9 cellular contexts compared by ENCODE assay signal in the genomic region with DNA sequence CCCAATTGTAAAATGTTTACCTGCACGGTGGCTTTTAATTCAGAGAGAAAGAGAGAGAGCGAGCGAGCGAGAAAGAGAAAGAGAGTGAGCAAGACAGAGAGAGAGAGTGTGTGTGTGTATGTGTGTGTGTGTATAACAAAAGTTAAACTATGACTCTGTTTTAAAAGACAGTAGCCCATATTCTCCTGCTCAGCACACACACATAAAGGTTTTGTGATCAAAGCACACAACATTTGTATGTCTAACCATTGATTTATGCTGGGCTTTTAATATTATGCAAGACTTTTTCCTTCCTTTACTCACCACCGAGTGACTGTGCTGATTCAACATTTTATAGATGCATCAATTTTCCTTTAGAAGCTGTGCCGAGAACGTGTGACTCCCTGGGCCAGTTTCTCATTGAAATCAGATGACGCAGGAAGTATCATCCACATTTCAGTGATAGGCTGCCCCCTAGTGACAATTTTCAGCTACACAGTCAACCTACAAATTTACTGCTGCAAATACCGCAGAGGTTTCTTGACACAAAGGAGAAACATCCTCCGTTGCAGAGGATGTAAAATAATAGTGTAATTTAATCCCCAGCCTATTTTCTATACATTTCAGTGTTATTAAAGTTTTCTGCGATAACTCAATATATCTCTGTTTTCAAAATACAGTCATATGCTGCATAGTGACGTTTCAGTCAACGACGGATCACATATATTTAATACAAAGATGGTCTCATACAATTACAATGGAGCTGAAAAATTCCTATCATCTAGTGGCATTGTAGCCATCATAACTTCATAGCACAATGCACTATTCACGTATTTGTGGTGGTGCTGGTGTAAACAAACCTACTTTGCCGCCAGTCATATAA.
DNase-seq lines count a peak whose midpoint lies in the region; ATAC-seq and TF ChIP-seq lines count a peak whose summit lies in the region.
"Had no signal": no experiment of that assay in that cellular context is flagged by ENCODE, and none has a peak within 500 bp of the region (broad histone marks: within the 10 kb centered on the region; RNA-seq: fewer than 3 reads in every experiment).

No MANE protein-coding gene starts in this region.

- no peak overlapping the region for H3K27ac Mint-ChIP-seq in activated T-cell treated with anti-CD3 and anti-CD28 coated beads, Interleukin-2, amount 50 U/mL, for 72 hours
- H3K27ac Mint-ChIP-seq: stimulated activated naive CD8-positive, alpha-beta T cell treated with anti-CD3 and anti-CD28 coated beads, Interleukin-15, Interleukin-2, amounts not matched to agents 100 ng/mL and 50 ng/mL, for 24 hours had no signal

- DNase-seq in EH (ENCODE audit: low read depth) (peak; percentile 91), KBM-7 (peak; percentile 78), Panc1 (ENCODE audit: low read depth, low spot score) (peak; percentile 77), fibroblast of peridontal ligament (ENCODE audit: extremely low read depth) (peak; percentile 97), stromal cell of bone marrow (ENCODE audit: low read depth) (peak; percentile 94)
- peak; percentile 69 to 78 for DNase-seq in activated T-cell treated with anti-CD3 and anti-CD28 coated beads, Interleukin-2, amount 50 U/mL, for 72 hours

- H3K27ac ChIP-seq in Panc1 (ENCODE audit: low read length) = no peak overlapping the region

- H3K27me3 ChIP-seq in Panc1 (ENCODE audit: control insufficient read depth, insufficient read depth, low read length) = no peaks in the 10 kb centered on the region; the same call in 1 of the 2 replicates
- no peaks in the 10 kb centered on the region for H3K27me3 ChIP-seq in neuron (ENCODE audit: insufficient read depth, low read length)

- no TSS peak for BruUV-seq in Panc1 (replicated peaks; lab: Mats Ljungman, UMichigan)

- H3K36me3 Mint-ChIP-seq in activated T-cell treated with anti-CD3 and anti-CD28 coated beads, Interleukin-2, amount 50 U/mL, for 72 hours (ENCODE audit: insufficient read depth in 2 of 2) = no peaks in the 10 kb centered on the region

- H3K9me3 Mint-ChIP-seq in activated T-cell treated with anti-CD3 and anti-CD28 coated beads, Interleukin-2, amount 50 U/mL, for 72 hours = no peaks in the 10 kb centered on the region
- H3K9me3 Mint-ChIP-seq: stimulated activated naive CD8-positive, alpha-beta T cell treated with anti-CD3 and anti-CD28 coated beads, Interleukin-15, Interleukin-2, amounts not matched to agents 100 ng/mL and 50 ng/mL, for 24 hours had no signal

- intact Hi-C loops in Panc1 (cut with micrococcal nuclease; ENCODE audit: unreplicated experiment) = loop anchor here (10.0 kb wide), 2 partner anchors 670 to 890 kb away; no protein-coding TSS in a partner anchor

- peak; percentile 86 for TF ChIP-seq CTCF in Panc1 (IDR thresholded peaks at IDR 0.05)

- POLR2A ChIA-PET in Panc1 (lab: Charles Lee) = interaction anchor here (0.6 kb wide), 1 partner anchor 302 kb away, joined by 3 read pairs; no protein-coding TSS in a partner anchor

- no peaks in the 10 kb centered on the region for H3K27me3 Mint-ChIP-seq in activated T-cell treated with anti-CD3 and anti-CD28 coated beads, Interleukin-2, amount 50 U/mL, for 72 hours (ENCODE audit: low read depth)
- H3K27me3 Mint-ChIP-seq: stimulated activated naive CD8-positive, alpha-beta T cell treated with anti-CD3 and anti-CD28 coated beads, Interleukin-15, Interleukin-2, amounts not matched to agents 100 ng/mL and 50 ng/mL, for 24 hours had no signal

- peak overlapping the region; percentile 21 to 25 for H3K4me3 Mint-ChIP-seq in activated T-cell treated with anti-CD3 and anti-CD28 coated beads, Interleukin-2, amount 50 U/mL, for 72 hours
- H3K4me3 Mint-ChIP-seq: stimulated activated naive CD8-positive, alpha-beta T cell treated with anti-CD3 and anti-CD28 coated beads, Interleukin-15, Interleukin-2, amounts not matched to agents 100 ng/mL and 50 ng/mL, for 24 hours had no signal

- no peaks in the 10 kb centered on the region for H3K4me1 ChIP-seq in Panc1 (ENCODE audit: control insufficient read depth, insufficient read depth, low read length)
- peaks cover 13% of the 10 kb centered on the region for H3K4me1 ChIP-seq in neuron (ENCODE audit: insufficient read depth, low read length)

- CTCF ChIA-PET in Panc1 (lab: Charles Lee) = interaction anchor here (0.7 to 1.5 kb wide), 3 partner anchors 670 to 907 kb away, joined by 3 to 5 read pairs (median 3); no protein-coding TSS in a partner anchor

- ATAC-seq in GM21737 (IDR thresholded peaks at IDR 0.05; ENCODE audit: unreplicated experiment) = peak; percentile 83
- ATAC-seq in Panc1 = peak; percentile 91
- ATAC-seq in activated T-cell treated with anti-CD3 and anti-CD28 coated beads, Interleukin-2, amount 50 U/mL, for 72 hours (replicated peaks in 1 of 2) = peak; percentile 81 to 89

- H3K4me1 Mint-ChIP-seq in activated T-cell treated with anti-CD3 and anti-CD28 coated beads, Interleukin-2, amount 50 U/mL, for 72 hours (ENCODE audit: low read depth) = peaks cover 12% of the 10 kb centered on the region

- H3K9me3 ChIP-seq in Panc1 (ENCODE audit: control insufficient read depth, insufficient read depth, low read depth, low read length) = no peaks in the 10 kb centered on the region
- no peaks in the 10 kb centered on the region for H3K9me3 ChIP-seq in neuron (ENCODE audit: low read length)

- in situ Hi-C loops in KBM-7 (cut with MboI; ENCODE audit: low pct_unique_long_range_greater_than_20kb, low sequenced_read_pairs) (no loop called here), Panc1 (cut with HindIII; ENCODE audit: low pct_unique_long_range_greater_than_20kb, low sequenced_read_pairs) (no loop called here)

- peak overlapping the region; percentile 24 for H2AFZ ChIP-seq in neuron (ENCODE audit: low read depth, low read length)

- H3K4me3 ChIP-seq in Panc1 (ENCODE audit: low read depth in 2 of 2, low read length in 2 of 2) = no peak overlapping the region
- H3K4me3 ChIP-seq in neuron (ENCODE audit: low read length) = no peak overlapping the region

- H3K36me3 ChIP-seq in Panc1 (ENCODE audit: control insufficient read depth, insufficient read depth, low read length) = no peaks in the 10 kb centered on the region
- H3K36me3 ChIP-seq in neuron (ENCODE audit: insufficient read depth, low read length) = no peaks in the 10 kb centered on the region
